Comparison of ENCODE assay signal across 15 cellular contexts in the genomic region with DNA sequence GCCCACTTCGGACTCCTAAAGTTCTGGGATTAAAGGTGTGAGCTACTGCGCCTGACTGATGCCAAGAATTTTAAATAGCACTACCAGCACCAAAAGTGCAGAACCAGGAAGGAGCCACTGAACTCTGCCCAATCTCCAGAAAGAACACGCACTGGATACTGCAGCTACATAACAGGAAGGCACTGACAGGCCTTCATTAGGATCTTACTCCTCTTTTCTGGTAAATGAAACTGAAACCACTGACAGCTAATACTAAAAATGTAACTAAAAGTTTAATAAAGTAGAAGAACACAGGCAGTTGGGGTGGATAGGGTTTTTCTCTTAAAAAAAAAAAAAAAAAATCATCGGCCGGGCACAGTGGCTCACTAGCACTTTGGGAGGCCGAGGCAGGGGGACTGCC.
A peak's percentile ranks its signal among the peaks of the same experiment; 100 is the strongest.
DNase-seq lines count a peak whose midpoint lies in the region; ATAC-seq lines count a peak whose summit lies in the region.
"Had no signal": no experiment of that assay in that cellular context is flagged by ENCODE, and none has a peak within 500 bp of the region (broad histone marks: within the 10 kb centered on the region; RNA-seq: fewer than 3 reads in every experiment).

No MANE protein-coding gene starts in this region.

- peak; percentile 16 for DNase-seq in MV-4-11 (lab: John Stamatoyannopoulos, UW)
- no peak for DNase-seq in NCI-H1694 treated with DMSO at 0.1 percent for 48 hours (lab: John Stamatoyannopoulos, UW)
- DNase-seq in SKM-1 treated with dmso at 0.1 percent for 144 hours (lab: John Stamatoyannopoulos, UW; ENCODE audit: unreplicated experiment): no peak
- DNase-seq: activated CD4-positive, alpha-beta T cell treated with anti-CD3 and anti-CD28 coated beads, Interleukin-2, amount 50 U/mL, for 4 hours; activated T-cell treated with anti-CD3 and anti-CD28 coated beads, Interleukin-2, amount 50 U/mL, for 72 hours; amniotic stem cell; DMS 273 treated with DMSO at 0.1 percent for 48 hours; HFFc6; lower lobe of right lung; SHP77 had no signal

- peak; percentile 63 for ATAC-seq in GM18873 (IDR thresholded peaks at IDR 0.05; ENCODE audit: low FRiP score, unreplicated experiment)
- peak; percentile 75 for ATAC-seq in GM19463 (IDR thresholded peaks at IDR 0.05; ENCODE audit: unreplicated experiment)
- ATAC-seq in HG02884 (IDR thresholded peaks at IDR 0.05; ENCODE audit: unreplicated experiment): peak; percentile 62
- no peak for ATAC-seq in GM18858 (IDR thresholded peaks at IDR 0.05; ENCODE audit: unreplicated experiment)
- ATAC-seq in HG03196 (IDR thresholded peaks at IDR 0.05; ENCODE audit: unreplicated experiment): no peak
- ATAC-seq: activated T-cell treated with anti-CD3 and anti-CD28 coated beads, Interleukin-2, amount 50 U/mL, for 72 hours; lower lobe of right lung had no signal

Comparison
In these comparisons a context has a peak if more than half of its experiments do, and no peak if none do; other contexts are left out.
1. ATAC-seq: peak in GM18873 (single experiment), GM19463 (single experiment) and HG02884 (single experiment); none in GM18858 (single experiment) and HG03196 (single experiment).